In the genomic region with DNA sequence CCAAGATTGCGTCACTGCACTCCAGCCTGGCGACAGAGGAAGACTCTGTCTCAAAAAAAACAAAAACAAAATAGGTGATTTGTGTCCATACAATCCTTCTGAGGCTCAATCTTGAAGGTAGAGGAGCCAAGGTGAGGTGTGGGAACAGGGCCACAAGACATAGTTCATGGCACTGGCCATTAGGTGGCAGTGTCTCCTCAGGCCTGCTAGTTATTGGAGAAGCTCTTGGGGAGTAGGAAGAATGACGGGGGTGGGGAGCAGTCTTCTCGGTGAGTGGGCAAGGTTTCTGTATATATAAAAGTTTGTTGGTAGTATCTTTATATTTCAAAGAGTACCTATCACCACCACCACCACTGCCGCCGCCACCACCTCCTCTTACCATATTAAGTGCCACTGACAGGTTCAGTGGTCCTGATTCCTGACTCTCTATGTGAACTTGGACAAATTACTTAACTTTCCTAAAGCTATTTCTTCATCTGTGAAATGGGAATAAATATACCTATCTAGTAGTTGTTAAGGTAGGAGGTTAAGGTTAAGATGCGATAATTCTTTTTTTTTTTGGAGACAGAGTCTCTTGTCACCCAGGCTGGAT, we compare ENCODE assay signal across 8 cellular contexts. TPM values are rescaled to one million over a fixed set of nuclear protein-coding genes. Genes with fewer than 3 reads are reported as not detected.
A peak's percentile ranks its signal among the peaks of the same experiment; 100 is the strongest.
DNase-seq lines count a peak whose midpoint lies in the region; TF ChIP-seq lines count a peak whose summit lies in the region.

No MANE protein-coding gene starts in this region.

- no peak overlapping the region for H3K27ac Mint-ChIP-seq in H9

- no peak overlapping the region for H3K4me3 Mint-ChIP-seq in H9

- no peaks in the 10 kb centered on the region for H3K9me2 ChIP-seq in Loucy (replicated peaks; ENCODE audit: low read depth, low read length)

- H3K14ac ChIP-seq in H9 (ENCODE audit: insufficient read depth, low read length): no peak overlapping the region

- H4K8ac ChIP-seq in H9 (replicated peaks; ENCODE audit: insufficient read length, low read depth, low read length): no peak overlapping the region

- H3K9ac ChIP-seq in H9 (ENCODE audit: extremely low read depth, insufficient read length, low read length): no peak overlapping the region
- H3K9ac ChIP-seq in Loucy (ENCODE audit: low read depth, low read length, poor library complexity, severe bottlenecking): no peak overlapping the region

- TF ChIP-seq CTCF in H9 (conservative IDR thresholded peaks at IDR 0.05) (peak; percentile 83), Loucy (conservative IDR thresholded peaks at IDR 0.05; ENCODE audit: low read length) (peak; percentile 81), choroid plexus epithelial cell (conservative IDR thresholded peaks at IDR 0.05; ENCODE audit: low read depth, low read length) (peak; percentile 93)

- no peak overlapping the region for H4K5ac ChIP-seq in H9 (ENCODE audit: insufficient read length, low read depth, low read length)

- H3K23me2 ChIP-seq in H9 (ENCODE audit: insufficient read length, low read depth, low read length, poor library complexity, severe bottlenecking): no peaks in the 10 kb centered on the region

- peak; percentile 40 for DNase-seq in NCI-H510A treated with DMSO at 0.1 percent for 48 hours (lab: John Stamatoyannopoulos, UW)
- DNase-seq in NCI-H510A (lab: John Stamatoyannopoulos, UW): no peak
- peak; percentile 81 for DNase-seq in H9
- peak; percentile 77 for DNase-seq in activated CD4-positive, alpha-beta T cell treated with anti-CD3 and anti-CD28 coated beads for 48 hours
- peak; percentile 85 for DNase-seq in choroid plexus epithelial cell (ENCODE audit: low read depth)
- DNase-seq in lung microvascular endothelial cell (ENCODE audit: low read depth in 2 of 2): peak; percentile 50 to 76
- peak; percentile 40 to 41 for DNase-seq in stimulated activated CD8-positive, alpha-beta memory T cell treated with anti-CD3 and anti-CD28 coated beads, Interleukin-7, amount 100 ng/mL, for 1 hour (ENCODE audit: low read depth in 2 of 2)

- H3K79me2 ChIP-seq in H9 (ENCODE audit: insufficient read depth, low read length) (peaks cover 2% of the 10 kb centered on the region; the same call in 1 of the 2 replicates), Loucy (ENCODE audit: insufficient read depth, low read length) (no peaks in the 10 kb centered on the region; the same call in 1 of the 2 replicates)

- H3K27me3 ChIP-seq in H9 (ENCODE audit: insufficient read depth, low read length): no peaks in the 10 kb centered on the region
- H3K27me3 ChIP-seq in Loucy (ENCODE audit: insufficient read depth, low read length, poor library complexity, severe bottlenecking): no peaks in the 10 kb centered on the region

- H2BK5ac ChIP-seq in H9 (ENCODE audit: insufficient read length, low read length): no peak overlapping the region

- peaks cover 23 to 48% of the 10 kb centered on the region in 2 experiments for H3K4me1 Mint-ChIP-seq in H9

- H3K18ac ChIP-seq in H9 (ENCODE audit: insufficient read length, low read depth, low read length): no peak overlapping the region

- H3K27me3 Mint-ChIP-seq in H9 (ENCODE audit: low read depth): no peaks in the 10 kb centered on the region

- H3K56ac ChIP-seq in H9 (ENCODE audit: insufficient read length, low read depth, low read length): no peak overlapping the region

- H2BK120ac ChIP-seq in H9 (ENCODE audit: low read depth, low read length, poor library complexity, severe bottlenecking): no peak overlapping the region

- H3K27ac ChIP-seq in H9 (ENCODE audit: insufficient read length, low read depth, low read length): no peak overlapping the region

- H3K4me2 ChIP-seq in H9 (ENCODE audit: insufficient read depth, insufficient read length, low read length): no peak overlapping the region
- no peak overlapping the region for H3K4me2 ChIP-seq in Loucy (ENCODE audit: low read depth, low read length, poor library complexity, severe bottlenecking)

- peaks cover 9 to 21% (median 12%) of the 10 kb centered on the region in 3 experiments; a peak in 6 of 7 replicates for H3K36me3 Mint-ChIP-seq in H9 (ENCODE audit: insufficient read depth in 1 of 3, low read depth in 3 of 3)

- H2BK15ac ChIP-seq in H9 (ENCODE audit: low read depth, low read length): no peak overlapping the region

- no peaks in the 10 kb centered on the region for H3K36me3 ChIP-seq in Loucy (ENCODE audit: insufficient read depth, low read length)

- H2BK20ac ChIP-seq in H9 (ENCODE audit: low read depth, low read length, poor library complexity, severe bottlenecking): no peak overlapping the region

- H4K20me1 ChIP-seq in H9 (ENCODE audit: control insufficient read depth, insufficient read depth, insufficient read length): no peaks in the 10 kb centered on the region
- H4K20me1 ChIP-seq in Loucy (ENCODE audit: insufficient read depth, low read length, poor library complexity, severe bottlenecking): peaks cover 17% of the 10 kb centered on the region

- H3K9me3 ChIP-seq in H9 (ENCODE audit: control insufficient read depth, low read depth, low read length): no peaks in the 10 kb centered on the region
- H3K9me3 ChIP-seq in Loucy (ENCODE audit: insufficient read depth, low read depth, low read length): no peaks in the 10 kb centered on the region

- no CpG with 5 or more reads among the region's 7 CpGs for WGBS in H9 (ENCODE audit: extremely low coverage, insufficient read length, low lambda C conversion rate)

- H4K91ac ChIP-seq in H9 (ENCODE audit: insufficient read length, low read depth, low read length): no peak overlapping the region

- H3K4ac ChIP-seq in H9 (ENCODE audit: low read depth, low read length): no peak overlapping the region

- H3F3A ChIP-seq in Loucy (ENCODE audit: low read depth): no peaks in the 10 kb centered on the region

- H3K9me3 Mint-ChIP-seq in H9: peaks cover 14 to 17% of the 10 kb centered on the region in 2 experiments

- no peak overlapping the region for H2AK5ac ChIP-seq in H9 (ENCODE audit: insufficient read length, low read length)

- no peak overlapping the region for H3K23ac ChIP-seq in H9 (ENCODE audit: insufficient read length, low read depth, low read length)

- H2BK12ac ChIP-seq in H9 (ENCODE audit: insufficient read length, low read depth, low read length): no peak overlapping the region

- H3K4me3 ChIP-seq in Loucy (ENCODE audit: low read length, poor library complexity, severe bottlenecking) (no peak overlapping the region), choroid plexus epithelial cell (ENCODE audit: low read depth, low read length) (no peak overlapping the region)

- no peaks in the 10 kb centered on the region for H3K79me1 ChIP-seq in H9 (ENCODE audit: insufficient read depth, low read depth, low read length, poor library complexity, severe bottlenecking)

- H3K4me1 ChIP-seq in H9 (ENCODE audit: insufficient read depth, low read length): peaks cover 2% of the 10 kb centered on the region; the same call in 1 of the 2 replicates
- H3K4me1 ChIP-seq in Loucy (ENCODE audit: insufficient read depth, low read length, poor library complexity, severe bottlenecking): peaks cover 6% of the 10 kb centered on the region

- H3T11ph ChIP-seq in H9 (ENCODE audit: low read length): no peak overlapping the region

- H2AFZ ChIP-seq in H9 (ENCODE audit: low read length) (no peak overlapping the region), Loucy (ENCODE audit: low read length) (no peak overlapping the region)

RNA-seq across cellular contexts. Expression of gene CCSER2, which starts 24.0 kb away (rescaled TPM):
- total RNA-seq in H9 (2021) (20.9 and 22.2 TPM in 2 replicates), lung microvascular endothelial cell (11.1 and 14.9 TPM in 2 replicates)
